ENCODE assay signal across 3 cellular contexts in genomic region chr2:101935763-101936162, GRCh38. TPM values are rescaled to one million over a fixed set of nuclear protein-coding genes. Genes with fewer than 3 reads are reported as not detected.
"Had no signal": no experiment of that assay in that cellular context is flagged by ENCODE, and none has a peak within 500 bp of the region (broad histone marks: within the 10 kb centered on the region; RNA-seq: fewer than 3 reads in every experiment).

No MANE protein-coding gene starts in this region.

RNA-seq across cellular contexts. Expression of gene IL1R2, which starts 56.0 kb away (rescaled TPM):
- total RNA-seq: cardiac muscle cell, cerebellum had no signal
- polyA plus RNA-seq: cardiac muscle cell, neural cell had no signal
